In genomic region chr11:937853-938261, GRCh38 we compare ENCODE assay signal across 19 cellular contexts. TPM values are rescaled to one million over a fixed set of nuclear protein-coding genes. Genes with fewer than 3 reads are reported as not detected.
DNase-seq lines count a peak whose midpoint lies in the region; ATAC-seq and TF ChIP-seq lines count a peak whose summit lies in the region.
"Had no signal": no experiment of that assay in that cellular context is flagged by ENCODE, and none has a peak within 500 bp of the region (broad histone marks: within the 10 kb centered on the region; RNA-seq: fewer than 3 reads in every experiment).

No MANE protein-coding gene starts in this region.

- no peaks in the 10 kb centered on the region for H3K27me3 Mint-ChIP-seq in activated T-cell treated with anti-CD3 and anti-CD28 coated beads, Interleukin-2, amount 50 U/mL, for 72 hours (ENCODE audit: low read depth)
- no peaks in the 10 kb centered on the region for H3K27me3 Mint-ChIP-seq in WTC11 (ENCODE audit: low read depth)
- H3K27me3 Mint-ChIP-seq in stimulated activated naive CD8-positive, alpha-beta T cell treated with anti-CD3 and anti-CD28 coated beads, Interleukin-15, amount 100 ng/mL, for 72 hours, result no peaks in the 10 kb centered on the region
- H3K27me3 Mint-ChIP-seq: activated CD4-positive, alpha-beta memory T cell treated with anti-CD3 and anti-CD28 coated beads for 36 hours; CD8-positive, alpha-beta memory T cell; IgD-negative memory B cell; naive B cell had no signal

- no peaks in the 10 kb centered on the region for H3K36me3 Mint-ChIP-seq in activated T-cell treated with anti-CD3 and anti-CD28 coated beads, Interleukin-2, amount 50 U/mL, for 72 hours (ENCODE audit: insufficient read depth in 2 of 2)
- H3K36me3 Mint-ChIP-seq in WTC11, result peaks cover 2% of the 10 kb centered on the region; the same call in 1 of the 2 replicates
- H3K36me3 Mint-ChIP-seq: activated CD4-positive, alpha-beta memory T cell treated with anti-CD3 and anti-CD28 coated beads for 36 hours; IgD-negative memory B cell; naive B cell had no signal

- no peaks in the 10 kb centered on the region for H3K9me3 Mint-ChIP-seq in activated T-cell treated with anti-CD3 and anti-CD28 coated beads, Interleukin-2, amount 50 U/mL, for 72 hours
- no peaks in the 10 kb centered on the region for H3K9me3 Mint-ChIP-seq in WTC11
- H3K9me3 Mint-ChIP-seq in stimulated activated naive CD8-positive, alpha-beta T cell treated with anti-CD3 and anti-CD28 coated beads, Interleukin-15, amount 100 ng/mL, for 72 hours, result no peaks in the 10 kb centered on the region
- H3K9me3 Mint-ChIP-seq: activated CD4-positive, alpha-beta memory T cell treated with anti-CD3 and anti-CD28 coated beads for 36 hours; CD8-positive, alpha-beta memory T cell; IgD-negative memory B cell; immature natural killer cell; naive B cell had no signal

- H3K27ac Mint-ChIP-seq in activated T-cell treated with anti-CD3 and anti-CD28 coated beads, Interleukin-2, amount 50 U/mL, for 72 hours, result peak overlapping the region; percentile 46
- H3K27ac Mint-ChIP-seq in WTC11, result peak overlapping the region; percentile 66; the same call in 1 of the 2 replicates
- H3K27ac Mint-ChIP-seq in stimulated activated naive CD8-positive, alpha-beta T cell treated with anti-CD3 and anti-CD28 coated beads, Interleukin-15, amount 100 ng/mL, for 72 hours, result peak overlapping the region in 1 of 2 donors; percentile 63
- H3K27ac Mint-ChIP-seq: activated CD4-positive, alpha-beta memory T cell treated with anti-CD3 and anti-CD28 coated beads for 36 hours had no signal

- POLR2A ChIA-PET in WTC11 (lab: Charles Lee), result no interaction called here

- DNase-seq in activated T-cell treated with anti-CD3 and anti-CD28 coated beads, Interleukin-2, amount 50 U/mL, for 72 hours, result no peak
- no peak for DNase-seq in activated T-cell treated with anti-CD3 and anti-CD28 coated beads, Interleukin-2, amount 50 U/mL, for 1 hour
- DNase-seq in WTC11 (ENCODE audit: low spot score) (no peak), left lobe of liver (ENCODE audit: low spot score) (no peak), NCI-H1048 (lab: John Stamatoyannopoulos, UW) (no peak), Right ventricle myocardium superior (no peak)
- DNase-seq in stimulated activated naive CD8-positive, alpha-beta T cell treated with anti-CD3 and anti-CD28 coated beads, Interleukin-15, amount 100 ng/mL, for 72 hours, result no peak
- DNase-seq: activated CD4-positive, alpha-beta memory T cell treated with anti-CD3 and anti-CD28 coated beads for 36 hours; amygdala; CD8-positive, alpha-beta memory T cell; central memory CD4-positive, alpha-beta T cell; effector CD8-positive, alpha-beta T cell; immature natural killer cell; mammary epithelial cell; naive B cell; NCI-H187; NCI-H345 had no signal

- peaks cover 75% of the 10 kb centered on the region for H3K4me1 Mint-ChIP-seq in activated T-cell treated with anti-CD3 and anti-CD28 coated beads, Interleukin-2, amount 50 U/mL, for 72 hours (ENCODE audit: low read depth)
- peaks cover 65% of the 10 kb centered on the region for H3K4me1 Mint-ChIP-seq in WTC11
- peaks cover 85% of the 10 kb centered on the region for H3K4me1 Mint-ChIP-seq in stimulated activated naive CD8-positive, alpha-beta T cell treated with anti-CD3 and anti-CD28 coated beads, Interleukin-15, amount 100 ng/mL, for 72 hours

- TF ChIP-seq CTCF in WTC11 (IDR thresholded peaks at IDR 0.05), result no peak

- peak; percentile 57 to 62 for ATAC-seq in activated T-cell treated with anti-CD3 and anti-CD28 coated beads, Interleukin-2, amount 50 U/mL, for 72 hours (replicated peaks in 1 of 2)
- ATAC-seq in WTC11 (peak; percentile 34), left lobe of liver (peak; percentile 67), Right ventricle myocardium superior (ENCODE audit: poor library complexity) (no peak), HG03280 (IDR thresholded peaks at IDR 0.05; ENCODE audit: unreplicated experiment) (no peak)
- peak; percentile 71 for ATAC-seq in stimulated activated naive CD8-positive, alpha-beta T cell treated with anti-CD3 and anti-CD28 coated beads, Interleukin-15, amount 100 ng/mL, for 72 hours

- H3K4me3 Mint-ChIP-seq in activated T-cell treated with anti-CD3 and anti-CD28 coated beads, Interleukin-2, amount 50 U/mL, for 72 hours, result peak overlapping the region; percentile 29 to 41
- H3K4me3 Mint-ChIP-seq in WTC11, result 0 out of 2 replicates have a peak overlapping the region, but pooled peaks have one; percentile 5
- peak overlapping the region in 1 of 2 donors; percentile 55 for H3K4me3 Mint-ChIP-seq in stimulated activated naive CD8-positive, alpha-beta T cell treated with anti-CD3 and anti-CD28 coated beads, Interleukin-15, amount 100 ng/mL, for 72 hours
- H3K4me3 Mint-ChIP-seq: activated CD4-positive, alpha-beta memory T cell treated with anti-CD3 and anti-CD28 coated beads for 36 hours; immature natural killer cell; naive B cell had no signal

- CTCF ChIA-PET in WTC11 (lab: Charles Lee), result interaction anchor here (1.9 kb wide), 1 partner anchor 13 kb away, joined by 4 read pairs; the partner anchor contains the start of gene AP2A2

- intact Hi-C loops in Right ventricle myocardium superior (cut with DNase I), result no loop called here

TF ChIP-seq in WTC11, 78 proteins besides CTCF, POLR2A, EP300 and RAD21:
- TF ChIP-seq, protein P1, sequence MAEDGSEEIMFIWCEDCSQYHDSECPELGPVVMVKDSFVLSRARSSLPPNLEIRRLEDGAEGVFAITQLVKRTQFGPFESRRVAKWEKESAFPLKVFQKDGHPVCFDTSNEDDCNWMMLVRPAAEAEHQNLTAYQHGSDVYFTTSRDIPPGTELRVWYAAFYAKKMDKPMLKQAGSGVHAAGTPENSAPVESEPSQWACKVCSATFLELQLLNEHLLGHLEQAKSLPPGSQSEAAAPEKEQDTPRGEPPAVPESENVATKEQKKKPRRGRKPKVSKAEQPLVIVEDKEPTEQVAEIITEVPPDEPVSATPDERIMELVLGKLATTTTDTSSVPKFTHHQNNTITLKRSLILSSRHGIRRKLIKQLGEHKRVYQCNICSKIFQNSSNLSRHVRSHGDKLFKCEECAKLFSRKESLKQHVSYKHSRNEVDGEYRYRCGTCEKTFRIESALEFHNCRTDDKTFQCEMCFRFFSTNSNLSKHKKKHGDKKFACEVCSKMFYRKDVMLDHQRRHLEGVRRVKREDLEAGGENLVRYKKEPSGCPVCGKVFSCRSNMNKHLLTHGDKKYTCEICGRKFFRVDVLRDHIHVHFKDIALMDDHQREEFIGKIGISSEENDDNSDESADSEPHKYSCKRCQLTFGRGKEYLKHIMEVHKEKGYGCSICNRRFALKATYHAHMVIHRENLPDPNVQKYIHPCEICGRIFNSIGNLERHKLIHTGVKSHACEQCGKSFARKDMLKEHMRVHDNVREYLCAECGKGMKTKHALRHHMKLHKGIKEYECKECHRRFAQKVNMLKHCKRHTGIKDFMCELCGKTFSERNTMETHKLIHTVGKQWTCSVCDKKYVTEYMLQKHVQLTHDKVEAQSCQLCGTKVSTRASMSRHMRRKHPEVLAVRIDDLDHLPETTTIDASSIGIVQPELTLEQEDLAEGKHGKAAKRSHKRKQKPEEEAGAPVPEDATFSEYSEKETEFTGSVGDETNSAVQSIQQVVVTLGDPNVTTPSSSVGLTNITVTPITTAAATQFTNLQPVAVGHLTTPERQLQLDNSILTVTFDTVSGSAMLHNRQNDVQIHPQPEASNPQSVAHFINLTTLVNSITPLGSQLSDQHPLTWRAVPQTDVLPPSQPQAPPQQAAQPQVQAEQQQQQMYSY (CRISPR knock-in tag; IDR thresholded peaks at IDR 0.05), result peak; percentile 59; the same call in 1 of the 2 replicates
- no peak for TF ChIP-seq TEAD1 (CRISPR knock-in tag; IDR thresholded peaks at IDR 0.05)

RNA-seq across cellular contexts. Expression of gene AP2A2, which starts 12.2 kb away (rescaled TPM):
- total RNA-seq in activated T-cell treated with anti-CD3 and anti-CD28 coated beads, Interleukin-2, amount 50 U/mL, for 72 hours, result 10 to 100 TPM; 49.5 to 57.0 TPM
- total RNA-seq in WTC11 (2021) (47.1 to 52.3 TPM (median 51.0 TPM) in 3 replicates), left lobe of liver (53.7 TPM), Right ventricle myocardium superior (53.5 TPM)

RNA-seq across cellular contexts. Expression of gene CHID1, which starts 27.2 kb away (rescaled TPM):
- 10 to 100 TPM; 33.9 to 44.2 TPM for total RNA-seq in activated T-cell treated with anti-CD3 and anti-CD28 coated beads, Interleukin-2, amount 50 U/mL, for 72 hours
- total RNA-seq in WTC11 (2021) (92.8 to 99.6 TPM (median 94.2 TPM) in 3 replicates), left lobe of liver (146 TPM), Right ventricle myocardium superior (48.3 TPM)

Comparison
In these comparisons a context has a peak if more than half of its experiments do, and no peak if none do; other contexts are left out.
1. ATAC-seq: peak in activated T-cell treated with anti-CD3 and anti-CD28 coated beads, Interleukin-2, amount 50 U/mL, for 72 hours (2 of 2), WTC11 (single experiment), left lobe of liver (single experiment) and stimulated activated naive CD8-positive, alpha-beta T cell treated with anti-CD3 and anti-CD28 coated beads, Interleukin-15, amount 100 ng/mL, for 72 hours (single experiment); none in Right ventricle myocardium superior (single experiment) and HG03280 (single experiment).